8 cellular contexts compared by ENCODE assay signal in the genomic region with DNA sequence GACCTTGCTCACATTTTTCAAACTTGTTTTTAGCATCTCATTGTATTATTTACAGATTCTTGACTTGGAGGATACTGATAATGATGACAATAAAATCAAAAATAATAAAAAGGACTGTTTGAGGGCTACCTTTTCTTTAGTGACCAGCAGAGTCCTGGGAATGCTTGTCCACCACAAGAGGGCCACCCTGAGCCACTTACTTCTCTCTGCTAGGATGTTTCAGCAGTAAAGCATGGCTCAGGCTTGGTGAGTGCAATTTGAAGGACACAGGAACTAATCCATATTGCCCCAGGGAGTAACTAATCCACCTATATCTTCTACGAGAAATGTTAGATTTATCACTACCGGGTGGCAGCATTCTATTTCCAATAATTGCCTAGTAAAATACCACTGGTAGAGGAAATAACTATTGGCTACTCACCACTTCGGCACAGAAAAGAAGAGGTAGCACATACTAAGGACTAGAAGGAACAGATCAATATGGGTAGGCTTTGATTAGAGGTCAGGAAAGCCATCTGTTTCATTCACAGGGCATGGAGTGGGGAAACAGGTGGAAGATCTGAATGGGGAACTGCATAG. TPM values are rescaled to one million over a fixed set of nuclear protein-coding genes. Genes with fewer than 3 reads are reported as not detected.
DNase-seq lines count a peak whose midpoint lies in the region; ATAC-seq and TF ChIP-seq lines count a peak whose summit lies in the region.

No MANE protein-coding gene starts in this region.

- peak overlapping the region in 5 of 59 donors; percentile 11 to 62 (median 37) for H3K27ac ChIP-seq in dorsolateral prefrontal cortex

- DNase-seq in AG08395 (ENCODE audit: low spot score): peak; percentile 81
- DNase-seq in NCI-H226: peak; percentile 50
- DNase-seq in activated CD4-positive, alpha-beta T cell treated with anti-CD3 and anti-CD28 coated beads for 4 hours: peak; percentile 58 to 65
- peak in 9 of 10 donors; percentile 47 to 74 (median 70) for DNase-seq in dorsolateral prefrontal cortex
- peak; percentile 83 for DNase-seq in medulla oblongata (ENCODE audit: extremely low spot score)
- DNase-seq in stimulated activated CD8-positive, alpha-beta memory T cell treated with anti-CD3 and anti-CD28 coated beads, Interleukin-15, amount 100 ng/mL, for 1 hour (ENCODE audit: low read depth): peak; percentile 35

- H3K4me3 ChIP-seq in dorsolateral prefrontal cortex: no peak overlapping the region

- H3K27me3 ChIP-seq in dorsolateral prefrontal cortex: no peaks in the 10 kb centered on the region

- ATAC-seq in GM18517 (IDR thresholded peaks at IDR 0.05; ENCODE audit: unreplicated experiment) (peak; percentile 89), HG03025 (IDR thresholded peaks at IDR 0.05; ENCODE audit: low FRiP score, unreplicated experiment) (peak; percentile 87)

- intact Hi-C loops in dorsolateral prefrontal cortex (cut with DNase I): loop anchor here (2.0 to 10.0 kb wide), 3 partner anchors 50 to 74 kb away; a partner anchor contains a TSS

- peak; percentile 57 to 94 (median 85) for TF ChIP-seq CTCF in dorsolateral prefrontal cortex (IDR thresholded peaks at IDR 0.05 in 54 of 56, conservative IDR thresholded peaks at IDR 0.05 in 2 of 56; ENCODE audit: low read depth in 1 of 56, partially characterized antibody in 56 of 56)

RNA-seq across cellular contexts. Expression of a gene that starts 5.8 kb away (rescaled TPM):
- total RNA-seq in dorsolateral prefrontal cortex: 10 to 100 TPM; 20.5 to 99.2 (median 61.8) TPM
